Comparison of ENCODE assay signal across 20 cellular contexts in the genomic region with DNA sequence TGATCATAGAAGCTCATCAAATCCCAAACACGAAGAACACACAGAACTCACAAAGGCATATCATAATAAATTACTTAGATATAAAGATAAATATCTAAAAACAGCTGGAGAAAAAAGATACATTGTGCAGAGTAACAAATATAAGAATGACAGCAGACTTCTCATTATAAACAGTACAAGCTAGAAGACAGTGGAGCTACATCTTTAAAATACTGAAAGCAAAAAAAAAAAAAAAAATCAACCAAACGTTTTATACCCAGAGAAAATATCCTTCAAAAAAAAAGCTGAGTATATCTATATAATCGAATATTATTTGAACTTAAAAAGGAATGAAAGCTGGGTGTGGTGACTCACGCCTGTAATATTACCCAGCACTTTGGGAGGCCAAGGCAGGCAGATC.
DNase-seq lines count a peak whose midpoint lies in the region; FAIRE-seq lines count a peak whose summit lies in the region.
"Had no signal": no experiment of that assay in that cellular context is flagged by ENCODE, and none has a peak within 500 bp of the region (broad histone marks: within the 10 kb centered on the region; RNA-seq: fewer than 3 reads in every experiment).

No MANE protein-coding gene starts in this region.

- H3K27ac ChIP-seq in Karpas-422 (ENCODE audit: low read length), result no peak overlapping the region

- no peak overlapping the region for H3K4me2 ChIP-seq in Karpas-422 (ENCODE audit: low read depth, low read length, poor library complexity, severe bottlenecking)

- no peaks in the 10 kb centered on the region for H3K36me3 ChIP-seq in Karpas-422 (ENCODE audit: insufficient read depth, low read length)
- H3K36me3 ChIP-seq in MG63, result peaks cover 7% of the 10 kb centered on the region

- H3K9me3 ChIP-seq in Karpas-422 (ENCODE audit: low read length), result no peaks in the 10 kb centered on the region
- H3K9me3 ChIP-seq in MG63, result peaks cover 35% of the 10 kb centered on the region

- H3K9me2 ChIP-seq in Karpas-422 (replicated peaks; ENCODE audit: insufficient read depth, low read length), result no peaks in the 10 kb centered on the region

- DNase-seq in ELR (ENCODE audit: low read depth) (peak; percentile 34), Karpas-422 (peak; percentile 14), SW480 (ENCODE audit: low spot score) (peak; percentile 43), MG63 (no peak), NCI-H1048 (lab: John Stamatoyannopoulos, UW) (no peak), NCI-H748 (lab: John Stamatoyannopoulos, UW; ENCODE audit: unreplicated experiment) (no peak)
- DNase-seq: NCI-H1417 treated with DMSO at 0.1 percent for 48 hours; NCI-H1930; NCI-H2171 treated with DMSO at 0.1 percent for 48 hours; NCI-H446 treated with DMSO at 0.1 percent for 48 hours; NCI-H748 treated with DMSO at 0.1 percent for 48 hours; NK-92 treated with Interleukin-12 subunit alpha and Interleukin-12 subunit beta, amount 100 ng/mL, for 24 hours; OCI-M1; SIG-M5; T-helper 1 cell; T-helper 9 cell had no signal

- H3K4me3 ChIP-seq in Karpas-422 (ENCODE audit: low read length) (no peak overlapping the region), MG63 (no peak overlapping the region)
- H3K4me3 ChIP-seq: GM12878 had no signal

- H3K9ac ChIP-seq in Karpas-422 (ENCODE audit: low read length), result no peak overlapping the region

- no peak overlapping the region for H2AFZ ChIP-seq in Karpas-422 (ENCODE audit: low read length)

- no peaks in the 10 kb centered on the region for H3K4me1 ChIP-seq in Karpas-422 (ENCODE audit: low read length)

- H4K20me1 ChIP-seq in Karpas-422 (ENCODE audit: insufficient read depth, low read depth, low read length), result peaks cover 20% of the 10 kb centered on the region

- peak; percentile 56 for FAIRE-seq in A204.1 (lab: Jason Lieb, UNC)
- FAIRE-seq: GM12878, GM19239, HTR-8/SVneo had no signal

- H3K27me3 ChIP-seq in Karpas-422 (ENCODE audit: low read length) (no peaks in the 10 kb centered on the region), MG63 (no peaks in the 10 kb centered on the region)

- H3K79me2 ChIP-seq in Karpas-422 (ENCODE audit: low read length), result no peaks in the 10 kb centered on the region

Comparison
In these comparisons a context has a peak if more than half of its experiments do, and no peak if none do; other contexts are left out.
1. DNase-seq: peak in ELR (single experiment), Karpas-422 (single experiment) and SW480 (single experiment); none in MG63 (single experiment), NCI-H1048 (single experiment) and NCI-H748 (single experiment).